ENCODE assay signal across 17 cellular contexts in genomic region chr16:69411064-69411985, GRCh38. TPM values are rescaled to one million over a fixed set of nuclear protein-coding genes. Genes with fewer than 3 reads are reported as not detected.
DNase-seq lines count a peak whose midpoint lies in the region; ATAC-seq, FAIRE-seq and TF ChIP-seq lines count a peak whose summit lies in the region.
"Had no signal": no experiment of that assay in that cellular context is flagged by ENCODE, and none has a peak within 500 bp of the region (broad histone marks: within the 10 kb centered on the region; RNA-seq: fewer than 3 reads in every experiment).

No MANE protein-coding gene starts in this region.

- H3K4me3 ChIP-seq in HepG2 (replicated peaks in 1 of 3; ENCODE audit: insufficient read depth in 1 of 3, low read depth in 2 of 3, low read length in 3 of 3) (no peak overlapping the region), right lobe of liver (no peak overlapping the region), SU-DHL-6 (ENCODE audit: insufficient read depth, low read length, poor library complexity, severe bottlenecking) (no peak overlapping the region), thymus (ENCODE audit: low read length) (no peak overlapping the region)
- H3K4me3 ChIP-seq: heart left ventricle, SJSA1, suprapubic skin had no signal

- no peak for FAIRE-seq in HepG2 (lab: Jason Lieb, UNC)

- no peak for DNase-seq in HepG2 (ENCODE audit: low spot score)
- DNase-seq in right lobe of liver = no peak
- DNase-seq in NCI-H1105 treated with DMSO at 0.1 percent for 48 hours (lab: John Stamatoyannopoulos, UW) = no peak
- DNase-seq: activated CD4-positive, alpha-beta T cell treated with anti-CD3 and anti-CD28 coated beads, Interleukin-2, amount 50 U/mL, for 1 hour; aorta; HCEC 1CT; heart left ventricle; KG1; NCI-H1092; OCI-M1 had no signal

- H2AFZ ChIP-seq in HepG2 (ENCODE audit: low read length) (no peak overlapping the region), SU-DHL-6 (ENCODE audit: low read depth, low read length, severe bottlenecking) (peak overlapping the region; percentile 11)

- no peak for TF ChIP-seq RAD21 in HepG2 (CRISPR knock-in tag; IDR thresholded peaks at IDR 0.05)

- H4K20me1 ChIP-seq in HepG2 (ENCODE audit: insufficient read depth, low read length) = no peaks in the 10 kb centered on the region
- H4K20me1 ChIP-seq in SU-DHL-6 (ENCODE audit: low read depth, low read length) = no peaks in the 10 kb centered on the region

- H3K9me3 ChIP-seq in HepG2 (ENCODE audit: low read length) (no peaks in the 10 kb centered on the region), right lobe of liver (no peaks in the 10 kb centered on the region), SU-DHL-6 (ENCODE audit: insufficient read depth, low read length) (no peaks in the 10 kb centered on the region), thymus (ENCODE audit: control insufficient read depth) (no peaks in the 10 kb centered on the region)
- H3K9me3 ChIP-seq: heart left ventricle, SJSA1, suprapubic skin had no signal

- intact Hi-C loops in HepG2 (cut with micrococcal nuclease; ENCODE audit: unreplicated experiment) = no loop called here
- intact Hi-C loops in right lobe of liver (cut with DNase I) = no loop called here

- no peaks in the 10 kb centered on the region for H3K79me2 ChIP-seq in HepG2 (ENCODE audit: insufficient read depth, low read length)
- no peaks in the 10 kb centered on the region for H3K79me2 ChIP-seq in SU-DHL-6 (ENCODE audit: insufficient read depth, low read length)

- H3K4me1 ChIP-seq in HepG2 (ENCODE audit: insufficient read depth, low read length) = peaks cover 69% of the 10 kb centered on the region
- no peaks in the 10 kb centered on the region for H3K4me1 ChIP-seq in right lobe of liver
- no peaks in the 10 kb centered on the region for H3K4me1 ChIP-seq in thymus (ENCODE audit: control insufficient read depth, insufficient read depth, low read length)

- POLR2A ChIA-PET in HepG2 (lab: Yijun Ruan, JAX) = interaction anchor here (2.6 kb wide), 1 partner anchor 13 kb away, joined by 9 read pairs; no protein-coding TSS in a partner anchor

- WGBS in HepG2 (ENCODE audit: low lambda C conversion rate) = 98% methylated on average over 18 of the region's 18 CpGs
- WGBS in right lobe of liver (ENCODE audit: insufficient coverage, low coverage, low lambda C conversion rate, missing lambda C conversion rate) = 96% methylated on average over 10 of the region's 18 CpGs
- 88% methylated on average over 18 of the region's 18 CpGs for WGBS in thymus

- ATAC-seq in HepG2 (no peak), right lobe of liver (no peak), esophagus mucosa (peak; percentile 32), GM18502 (IDR thresholded peaks at IDR 0.05; ENCODE audit: poor library complexity, unreplicated experiment) (no peak), GM18873 (IDR thresholded peaks at IDR 0.05; ENCODE audit: low FRiP score, unreplicated experiment) (no peak)

- TF ChIP-seq CTCF in HepG2 (CRISPR knock-in tag; IDR thresholded peaks at IDR 0.05) = no peak
- TF ChIP-seq CTCF in right lobe of liver (IDR thresholded peaks at IDR 0.05) = no peak
- TF ChIP-seq CTCF in SU-DHL-6 (IDR thresholded peaks at IDR 0.05; ENCODE audit: insufficient read depth, low read length, poor library complexity, severe bottlenecking) = no peak

- H3K27ac ChIP-seq in HepG2 (ENCODE audit: extremely low read length, insufficient read depth, low read length) = no peak overlapping the region
- H3K27ac ChIP-seq in right lobe of liver = no peak overlapping the region
- H3K27ac ChIP-seq in SU-DHL-6 (ENCODE audit: low read depth, low read length) = no peak overlapping the region
- H3K27ac ChIP-seq in thymus (ENCODE audit: low read depth) = peak overlapping the region; percentile 71

- BruUV-seq in HepG2 (replicated peaks; lab: Mats Ljungman, UMichigan) = no TSS peak

- H3K4me2 ChIP-seq in HepG2 (ENCODE audit: low read depth, low read length) (no peak overlapping the region), SU-DHL-6 (ENCODE audit: low read depth, low read length, poor library complexity, severe bottlenecking) (no peak overlapping the region)

- in situ Hi-C loops in HepG2 (cut with HindIII; ENCODE audit: extremely low pct_ligation_motif_present, low pct_unique_long_range_greater_than_20kb) = no loop called here

- H3F3A ChIP-seq in SU-DHL-6 (ENCODE audit: insufficient read depth) = no peaks in the 10 kb centered on the region

- TF ChIP-seq EP300 in HepG2 (IDR thresholded peaks at IDR 0.05; ENCODE audit: low read depth in 2 of 2, low read length in 2 of 2) (no peak), HepG2 (CRISPR knock-in tag; IDR thresholded peaks at IDR 0.05; ENCODE audit: borderline replicate concordance) (no peak)

- H3K9me2 ChIP-seq in SU-DHL-6 (replicated peaks; ENCODE audit: insufficient read depth, low read length) = no peaks in the 10 kb centered on the region

- no peak overlapping the region for H3K9ac ChIP-seq in HepG2 (ENCODE audit: insufficient read depth, low read depth, low read length)
- no peak overlapping the region for H3K9ac ChIP-seq in SU-DHL-6 (ENCODE audit: low read length)

- TF ChIP-seq POLR2A in HepG2 (IDR thresholded peaks at IDR 0.05; ENCODE audit: insufficient read depth in 1 of 2, low read depth in 2 of 2, low read length in 2 of 2) (no peak), right lobe of liver (IDR thresholded peaks at IDR 0.05) (no peak)

- CTCF ChIA-PET in HepG2 (lab: Yijun Ruan, JAX; ENCODE audit: low intra/inter-chr PET ratio, low total read pairs) = no interaction called here

- no peaks in the 10 kb centered on the region for H3K36me3 ChIP-seq in HepG2 (replicated peaks in 1 of 2; ENCODE audit: control insufficient read depth in 1 of 2, insufficient read depth in 2 of 2, low read length in 2 of 2)
- H3K36me3 ChIP-seq in right lobe of liver = no peaks in the 10 kb centered on the region
- no peaks in the 10 kb centered on the region for H3K36me3 ChIP-seq in SU-DHL-6 (ENCODE audit: low read length)
- H3K36me3 ChIP-seq in thymus (ENCODE audit: control insufficient read depth, insufficient read depth) = no peaks in the 10 kb centered on the region
- H3K36me3 ChIP-seq: heart left ventricle, SJSA1, suprapubic skin had no signal

- H3K27me3 ChIP-seq in HepG2 (ENCODE audit: control insufficient read depth in 1 of 2, insufficient read depth in 2 of 2, low read length in 2 of 2) (no peaks in the 10 kb centered on the region), right lobe of liver (no peaks in the 10 kb centered on the region), SU-DHL-6 (ENCODE audit: low read length) (no peaks in the 10 kb centered on the region), thymus (ENCODE audit: control insufficient read depth, insufficient read depth) (no peaks in the 10 kb centered on the region)
- H3K27me3 ChIP-seq: heart left ventricle, SJSA1, suprapubic skin had no signal

RNA-seq across cellular contexts. Expression of gene CYB5B, which starts 13.1 kb away (rescaled TPM):
- total RNA-seq in HepG2 (2016; rRNA removed; fragmentation: Illumina TruSeq; extraction: Trizol) = 432 and 638 TPM in 2 replicates
- total RNA-seq in HepG2 (2016; cell fraction: cytosol; rRNA removed; fragmentation: Illumina TruSeq; extraction: Trizol; ENCODE audit: low read depth) = 65.6 and 75.3 TPM in 2 replicates
- total RNA-seq in HepG2 (2016; cell fraction: insoluble cytoplasmic fraction; rRNA removed; fragmentation: Illumina TruSeq; extraction: Trizol) = 436 and 657 TPM in 2 replicates
- 216 TPM in 2 replicates for total RNA-seq in HepG2 (2016; cell fraction: membrane; rRNA removed; fragmentation: Illumina TruSeq; extraction: Trizol)
- 130 and 153 TPM in 2 replicates for total RNA-seq in HepG2 (2016; cell fraction: nucleus; rRNA removed; fragmentation: Illumina TruSeq; extraction: Trizol)
- 207 and 234 TPM in 2 replicates for polyA plus RNA-seq in HepG2 (2011; rRNA removed)
- polyA plus RNA-seq in HepG2 (2011; cell fraction: cytosol; rRNA removed) = 139 and 166 TPM in 2 replicates
- polyA plus RNA-seq in HepG2 (2011; cell fraction: nucleus; rRNA removed) = 47.1 and 59.8 TPM in 2 replicates
- polyA plus RNA-seq in HepG2 (2012) = 126 and 167 TPM in 2 replicates
- 67.1 and 71.7 TPM in 2 replicates for polyA plus RNA-seq in HepG2 (2016; cell fraction: cytosol; fragmentation: Illumina TruSeq; extraction: Trizol; ENCODE audit: low read depth)
- 674 and 738 TPM in 2 replicates for polyA plus RNA-seq in HepG2 (2016; cell fraction: insoluble cytoplasmic fraction; fragmentation: Illumina TruSeq; extraction: Trizol; ENCODE audit: low read depth)
- polyA plus RNA-seq in HepG2 (2016; cell fraction: membrane; fragmentation: Illumina TruSeq; extraction: Trizol; ENCODE audit: low read depth) = 166 and 175 TPM in 2 replicates
- polyA plus RNA-seq in HepG2 (2016; cell fraction: nucleus; fragmentation: Illumina TruSeq; extraction: Trizol; ENCODE audit: insufficient read depth, low read depth) = 241 and 258 TPM in 2 replicates
- 211 and 254 TPM in 2 replicates for polyA minus RNA-seq in HepG2 (2011; rRNA and poly(A)+ RNA removed; ENCODE audit: low replicate concordance)
- polyA minus RNA-seq in HepG2 (2011; cell fraction: cytosol; rRNA and poly(A)+ RNA removed) = 91.9 and 119 TPM in 2 replicates
- polyA minus RNA-seq in HepG2 (2011; cell fraction: nucleus; rRNA and poly(A)+ RNA removed) = 108 and 125 TPM in 2 replicates
- total RNA-seq in right lobe of liver = 10 to 100 TPM; 19.1 to 42.1 (median 30.5) TPM
- 83.7 TPM for total RNA-seq in esophagus mucosa
- 64.8 TPM for polyA plus RNA-seq in thymus

RNA-seq across cellular contexts. Expression of gene TERF2, which starts 25.5 kb away (rescaled TPM):
- total RNA-seq in HepG2 (2016; rRNA removed; fragmentation: Illumina TruSeq; extraction: Trizol) (9.7 and 18.2 TPM in 2 replicates), right lobe of liver (10 to 100 TPM in 5 of 6 experiments, 1 to 10 TPM in 1; 9.6 to 14.5 (median 13.5) TPM), esophagus mucosa (19.7 TPM)
- 17.4 and 18.9 TPM in 2 replicates for total RNA-seq in HepG2 (2016; cell fraction: cytosol; rRNA removed; fragmentation: Illumina TruSeq; extraction: Trizol; ENCODE audit: low read depth)
- 12.3 and 15.9 TPM in 2 replicates for total RNA-seq in HepG2 (2016; cell fraction: insoluble cytoplasmic fraction; rRNA removed; fragmentation: Illumina TruSeq; extraction: Trizol)
- 10.9 and 11.1 TPM in 2 replicates for total RNA-seq in HepG2 (2016; cell fraction: membrane; rRNA removed; fragmentation: Illumina TruSeq; extraction: Trizol)
- total RNA-seq in HepG2 (2016; cell fraction: nucleus; rRNA removed; fragmentation: Illumina TruSeq; extraction: Trizol) = 10.9 and 11.7 TPM in 2 replicates
- polyA plus RNA-seq in HepG2 (2011; rRNA removed) (16.6 and 20.2 TPM in 2 replicates), thymus (16.0 TPM)
- 9.0 and 11.1 TPM in 2 replicates for polyA plus RNA-seq in HepG2 (2011; cell fraction: cytosol; rRNA removed)
- 10.9 and 12.7 TPM in 2 replicates for polyA plus RNA-seq in HepG2 (2011; cell fraction: nucleus; rRNA removed)
- polyA plus RNA-seq in HepG2 (2012) = 21.6 and 23.0 TPM in 2 replicates
- 6.2 and 7.8 TPM in 2 replicates for polyA plus RNA-seq in HepG2 (2016; cell fraction: cytosol; fragmentation: Illumina TruSeq; extraction: Trizol; ENCODE audit: low read depth)
- polyA plus RNA-seq in HepG2 (2016; cell fraction: insoluble cytoplasmic fraction; fragmentation: Illumina TruSeq; extraction: Trizol; ENCODE audit: low read depth) = 38.1 and 39.2 TPM in 2 replicates
- polyA plus RNA-seq in HepG2 (2016; cell fraction: membrane; fragmentation: Illumina TruSeq; extraction: Trizol; ENCODE audit: low read depth) = 11.5 and 14.4 TPM in 2 replicates
- polyA plus RNA-seq in HepG2 (2016; cell fraction: nucleus; fragmentation: Illumina TruSeq; extraction: Trizol; ENCODE audit: insufficient read depth, low read depth) = 37.2 and 38.8 TPM in 2 replicates
- 24.0 and 33.0 TPM in 2 replicates for polyA minus RNA-seq in HepG2 (2011; rRNA and poly(A)+ RNA removed; ENCODE audit: low replicate concordance)
- polyA minus RNA-seq in HepG2 (2011; cell fraction: cytosol; rRNA and poly(A)+ RNA removed) = 25.9 and 27.6 TPM in 2 replicates
- 28.1 and 31.1 TPM in 2 replicates for polyA minus RNA-seq in HepG2 (2011; cell fraction: nucleus; rRNA and poly(A)+ RNA removed)

RNA-seq across cellular contexts. Expression of gene TMED6, which starts 59.7 kb away (rescaled TPM):
- total RNA-seq in HepG2 (2016; rRNA removed; fragmentation: Illumina TruSeq; extraction: Trizol) (6.4 and 14.4 TPM in 2 replicates), right lobe of liver (1 to 10 TPM; 1.6 to 9.9 (median 2.6) TPM), esophagus mucosa (0.52 TPM)
- total RNA-seq in HepG2 (2016; cell fraction: cytosol; rRNA removed; fragmentation: Illumina TruSeq; extraction: Trizol; ENCODE audit: low read depth) = 2.9 and 4.8 TPM in 2 replicates
- total RNA-seq in HepG2 (2016; cell fraction: insoluble cytoplasmic fraction; rRNA removed; fragmentation: Illumina TruSeq; extraction: Trizol) = 9.7 and 13.1 TPM in 2 replicates
- total RNA-seq in HepG2 (2016; cell fraction: membrane; rRNA removed; fragmentation: Illumina TruSeq; extraction: Trizol) = 4.0 and 4.4 TPM in 2 replicates
- 9.6 and 11.2 TPM in 2 replicates for total RNA-seq in HepG2 (2016; cell fraction: nucleus; rRNA removed; fragmentation: Illumina TruSeq; extraction: Trizol)
- polyA plus RNA-seq in HepG2 (2011; rRNA removed) (9.8 and 10.5 TPM in 2 replicates), thymus (1.2 TPM)
- polyA plus RNA-seq in HepG2 (2011; cell fraction: cytosol; rRNA removed) = 8.0 and 12.8 TPM in 2 replicates
- 3.0 and 4.5 TPM in 2 replicates for polyA plus RNA-seq in HepG2 (2011; cell fraction: nucleus; rRNA removed)
- 6.0 and 10.3 TPM in 2 replicates for polyA plus RNA-seq in HepG2 (2012)
- polyA plus RNA-seq in HepG2 (2016; cell fraction: cytosol; fragmentation: Illumina TruSeq; extraction: Trizol; ENCODE audit: low read depth) = 3.8 and 4.3 TPM in 2 replicates
- polyA plus RNA-seq in HepG2 (2016; cell fraction: insoluble cytoplasmic fraction; fragmentation: Illumina TruSeq; extraction: Trizol; ENCODE audit: low read depth) = 7.5 and 10.5 TPM in 2 replicates
- polyA plus RNA-seq in HepG2 (2016; cell fraction: membrane; fragmentation: Illumina TruSeq; extraction: Trizol; ENCODE audit: low read depth) = 3.5 and 4.2 TPM in 2 replicates
- polyA plus RNA-seq in HepG2 (2016; cell fraction: nucleus; fragmentation: Illumina TruSeq; extraction: Trizol; ENCODE audit: insufficient read depth, low read depth) = 17.8 and 20.3 TPM in 2 replicates
- 1.3 and 10.3 TPM in 2 replicates for polyA minus RNA-seq in HepG2 (2011; rRNA and poly(A)+ RNA removed; ENCODE audit: low replicate concordance)
- polyA minus RNA-seq in HepG2 (2011; cell fraction: cytosol; rRNA and poly(A)+ RNA removed) = 1.6 and 2.7 TPM in 2 replicates
- polyA minus RNA-seq in HepG2 (2011; cell fraction: nucleus; rRNA and poly(A)+ RNA removed) = 6.2 and 6.7 TPM in 2 replicates
- polyA plus RNA-seq: aorta had no signal
